In the genomic region with DNA sequence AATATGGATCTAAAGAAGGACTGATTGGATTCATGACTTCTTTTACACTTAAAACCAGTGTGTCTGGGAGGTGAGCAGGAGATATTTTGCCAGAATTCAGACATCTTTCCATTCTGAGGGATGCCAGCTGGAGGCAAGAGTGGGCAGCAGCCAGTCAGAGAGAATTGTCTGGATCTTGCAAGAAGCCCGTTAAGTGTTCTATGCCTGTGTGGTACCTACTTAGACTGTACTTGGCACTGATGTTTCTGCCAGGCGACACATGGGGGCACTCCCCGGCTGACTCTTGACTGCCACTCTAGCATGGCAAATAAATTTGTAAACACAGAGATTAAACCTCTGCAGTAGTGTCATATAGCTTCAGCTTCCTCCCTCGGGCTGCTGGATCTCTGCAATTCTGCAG, we compare ENCODE assay signal across 20 cellular contexts.
DNase-seq lines count a peak whose midpoint lies in the region; ATAC-seq and TF ChIP-seq lines count a peak whose summit lies in the region.
"Had no signal": no experiment of that assay in that cellular context is flagged by ENCODE, and none has a peak within 500 bp of the region (broad histone marks: within the 10 kb centered on the region; RNA-seq: fewer than 3 reads in every experiment).

No MANE protein-coding gene starts in this region.

- intact Hi-C loops in Panc1 (cut with micrococcal nuclease; ENCODE audit: unreplicated experiment) = no loop called here

- H3K9ac ChIP-seq in Karpas-422 (ENCODE audit: low read length) = no peak overlapping the region

- no peak for TF ChIP-seq CTCF in Panc1 (IDR thresholded peaks at IDR 0.05)

- no peak overlapping the region for H2AFZ ChIP-seq in Karpas-422 (ENCODE audit: low read length)

- no TSS peak for BruUV-seq in Panc1 (replicated peaks; lab: Mats Ljungman, UMichigan)

- no peaks in the 10 kb centered on the region for H4K20me1 ChIP-seq in Karpas-422 (ENCODE audit: insufficient read depth, low read depth, low read length)

- CTCF ChIA-PET in Panc1 (lab: Charles Lee) = no interaction called here

- in situ Hi-C loops in Panc1 (cut with HindIII; ENCODE audit: low pct_unique_long_range_greater_than_20kb, low sequenced_read_pairs) = no loop called here

- H3K36me3 ChIP-seq in Karpas-422 (ENCODE audit: insufficient read depth, low read length) = no peaks in the 10 kb centered on the region
- H3K36me3 ChIP-seq in Panc1 (ENCODE audit: control insufficient read depth, insufficient read depth, low read length) = no peaks in the 10 kb centered on the region
- H3K36me3 ChIP-seq: prostate gland had no signal

- POLR2A ChIA-PET in Panc1 (lab: Charles Lee) = no interaction called here

- H3K4me3 ChIP-seq in Karpas-422 (ENCODE audit: low read length) (no peak overlapping the region), Panc1 (ENCODE audit: low read depth in 2 of 2, low read length in 2 of 2) (no peak overlapping the region)
- H3K4me3 ChIP-seq: K562, prostate gland had no signal

- 0 out of 2 replicates have a peak, but pooled peaks cover 2% of the 10 kb centered on the region for H3K27me3 ChIP-seq in Karpas-422 (ENCODE audit: low read length)
- peaks cover 14% of the 10 kb centered on the region for H3K27me3 ChIP-seq in Panc1 (ENCODE audit: control insufficient read depth, insufficient read depth, low read length)

- H3K79me2 ChIP-seq in Karpas-422 (ENCODE audit: low read length) = no peaks in the 10 kb centered on the region

- H3K9me2 ChIP-seq in Karpas-422 (replicated peaks; ENCODE audit: insufficient read depth, low read length) = no peaks in the 10 kb centered on the region

- H3K9me3 ChIP-seq in Karpas-422 (ENCODE audit: low read length) (no peaks in the 10 kb centered on the region), Panc1 (ENCODE audit: control insufficient read depth, insufficient read depth, low read depth, low read length) (no peaks in the 10 kb centered on the region)
- H3K9me3 ChIP-seq: prostate gland had no signal

- DNase-seq in NCI-H1092 treated with DMSO at 0.1 percent for 48 hours (lab: John Stamatoyannopoulos, UW) = peak; percentile 27
- DNase-seq in NCI-H1092 (lab: John Stamatoyannopoulos, UW) = no peak
- peak; percentile 16 for DNase-seq in Karpas-422
- no peak for DNase-seq in Panc1 (ENCODE audit: low read depth, low spot score)
- DNase-seq in pons (ENCODE audit: low spot score) = peak; percentile 76
- DNase-seq in SKM-1 (lab: John Stamatoyannopoulos, UW; ENCODE audit: unreplicated experiment) = no peak
- DNase-seq in NCI-H526 treated with DMSO at 0.1 percent for 48 hours (lab: John Stamatoyannopoulos, UW) = no peak
- DNase-seq in activated CD8-positive, alpha-beta memory T cell treated with anti-CD3 and anti-CD28 coated beads for 24 hours = no peak
- DNase-seq: activated B cell treated with CpG ODN at 0.5 μM for 24 hours; activated CD4-positive, alpha-beta T cell treated with anti-CD3 and anti-CD28 coated beads, Interleukin-2, amount 50 U/mL, for 48 hours; activated effector memory CD4-positive, alpha-beta T cell treated with Interleukin-2 at 50 U/mL for 16 hours; activated naive CD8-positive, alpha-beta T cell treated with anti-CD3 and anti-CD28 coated beads for 36 hours; AML-193; CD8-positive, alpha-beta T cell; kidney glomerular epithelial cell; MM.1S; T1000; trophoblast cell had no signal

- H3K4me2 ChIP-seq in Karpas-422 (ENCODE audit: low read depth, low read length, poor library complexity, severe bottlenecking) = no peak overlapping the region

- H3K4me1 ChIP-seq in Karpas-422 (ENCODE audit: low read length) = no peaks in the 10 kb centered on the region
- H3K4me1 ChIP-seq in Panc1 (ENCODE audit: control insufficient read depth, insufficient read depth, low read length) = no peaks in the 10 kb centered on the region
- H3K4me1 ChIP-seq: prostate gland had no signal

- peak; percentile 42; the same call in 1 of the 2 replicates for ATAC-seq in Panc1
- ATAC-seq: CD8-positive, alpha-beta T cell; K562 had no signal

- H3K27ac ChIP-seq in Karpas-422 (ENCODE audit: low read length) (no peak overlapping the region), Panc1 (ENCODE audit: low read length) (no peak overlapping the region)
- H3K27ac ChIP-seq: prostate gland had no signal

Comparison
In these comparisons a context has a peak if more than half of its experiments do, and no peak if none do; other contexts are left out.
1. DNase-seq: peak in NCI-H1092 treated with DMSO at 0.1 percent for 48 hours (single experiment), Karpas-422 (single experiment) and pons (single experiment); none in NCI-H1092 (single experiment), Panc1 (single experiment), SKM-1 (single experiment), NCI-H526 treated with DMSO at 0.1 percent for 48 hours (single experiment) and activated CD8-positive, alpha-beta memory T cell treated with anti-CD3 and anti-CD28 coated beads for 24 hours (single experiment).